20 cellular contexts compared by ENCODE assay signal in genomic region chr1:219443763-219444162, GRCh38.
"Had no signal": no experiment of that assay in that cellular context is flagged by ENCODE, and none has a peak within 500 bp of the region (broad histone marks: within the 10 kb centered on the region; RNA-seq: fewer than 3 reads in every experiment).

No MANE protein-coding gene starts in this region.

- H3K4me3 ChIP-seq: lung, tibial artery, uterus had no signal

- H3K27ac ChIP-seq: tibial artery, uterus, VCaP had no signal

- H3K4me1 ChIP-seq: tibial artery, uterus had no signal

- H3K36me3 ChIP-seq: tibial artery, uterus had no signal

- DNase-seq: activated CD4-positive, alpha-beta T cell treated with anti-CD3 and anti-CD28 coated beads for 1 hour; activated naive CD4-positive, alpha-beta T cell; activated naive CD8-positive, alpha-beta T cell treated with anti-CD3 and anti-CD28 coated beads for 36 hours; central memory CD4-positive, alpha-beta T cell; hypothalamus; islet precursor cell; left colon; midbrain; posterior cingulate gyrus; retina; stimulated activated CD8-positive, alpha-beta memory T cell treated with anti-CD3 and anti-CD28 coated beads, Interleukin-4, amount 100 ng/mL, for 48 hours; stimulated activated naive CD4-positive, alpha-beta T cell; substantia nigra; T-cell; tibial artery; uterus had no signal

- H3K9me3 ChIP-seq: tibial artery, uterus had no signal

- H3K27me3 ChIP-seq: tibial artery, uterus had no signal

- FAIRE-seq: colon, frontal cortex had no signal
